In genomic region chr1:6260433-6260934, GRCh38 we compare ENCODE assay signal across 9 cellular contexts. TPM values are rescaled to one million over a fixed set of nuclear protein-coding genes. Genes with fewer than 3 reads are reported as not detected.
DNase-seq lines count a peak whose midpoint lies in the region; ATAC-seq and TF ChIP-seq lines count a peak whose summit lies in the region.
"Had no signal": no experiment of that assay in that cellular context is flagged by ENCODE, and none has a peak within 500 bp of the region (broad histone marks: within the 10 kb centered on the region; RNA-seq: fewer than 3 reads in every experiment).

No MANE protein-coding gene starts in this region.

- H3K27me3 Mint-ChIP-seq in activated CD4-positive, alpha-beta memory T cell treated with anti-CD3 and anti-CD28 coated beads for 36 hours, result peaks cover 17% of the 10 kb centered on the region

- H3K4me3 ChIP-seq in LNCaP clone FGC (ENCODE audit: low read depth, low read length), result peak overlapping the region; percentile 41
- H3K4me3 ChIP-seq in dorsolateral prefrontal cortex, result peak overlapping the region in 58 of 59 donors; percentile 31 to 69 (median 56)

- DNase-seq in NCI-H1436 (lab: John Stamatoyannopoulos, UW), result peak; percentile 20
- DNase-seq in NCI-H1436 treated with DMSO at 0.1 percent for 48 hours (lab: John Stamatoyannopoulos, UW), result no peak
- DNase-seq in LNCaP clone FGC (ENCODE audit: low read depth), result no peak
- DNase-seq in dorsolateral prefrontal cortex, result no peak
- DNase-seq in myocyte (ENCODE audit: low read depth), result peak; percentile 71
- DNase-seq in activated CD4-positive, alpha-beta memory T cell treated with anti-CD3 and anti-CD28 coated beads for 36 hours, result no peak
- no peak for DNase-seq in NCI-H524 treated with DMSO at 0.1 percent for 48 hours (lab: John Stamatoyannopoulos, UW)

- TF ChIP-seq CTCF in LNCaP clone FGC (IDR thresholded peaks at IDR 0.05; ENCODE audit: control insufficient read depth, extremely low read depth, insufficient read depth) (no peak), dorsolateral prefrontal cortex (IDR thresholded peaks at IDR 0.05 in 54 of 56, conservative IDR thresholded peaks at IDR 0.05 in 2 of 56; ENCODE audit: low read depth in 1 of 56, partially characterized antibody in 56 of 56) (no peak)

- H3K27ac Mint-ChIP-seq in activated CD4-positive, alpha-beta memory T cell treated with anti-CD3 and anti-CD28 coated beads for 36 hours, result no peak overlapping the region

- CTCF ChIA-PET in activated CD4-positive, alpha-beta memory T cell treated with anti-CD3 and anti-CD28 coated beads for 36 hours (lab: Charles Lee), result interaction anchor here (0.6 to 1.3 kb wide), 2 partner anchors 14 to 22 kb away, joined by 3 read pairs; no protein-coding TSS in a partner anchor

- H3K36me3 Mint-ChIP-seq in activated CD4-positive, alpha-beta memory T cell treated with anti-CD3 and anti-CD28 coated beads for 36 hours, result no peaks in the 10 kb centered on the region
- H3K36me3 Mint-ChIP-seq: CD4-positive, CD25-positive, alpha-beta regulatory T cell had no signal

- no peak for ATAC-seq in HG02970 (IDR thresholded peaks at IDR 0.05; ENCODE audit: low FRiP score, unreplicated experiment)

- POLR2A ChIA-PET in activated CD4-positive, alpha-beta memory T cell treated with anti-CD3 and anti-CD28 coated beads for 36 hours (lab: Charles Lee), result no interaction called here

- H3K27me3 ChIP-seq in dorsolateral prefrontal cortex, result peaks cover 0 to 32% (median 3%) of the 10 kb centered on the region in 45 donors

- intact Hi-C loops in dorsolateral prefrontal cortex (cut with DNase I), result no loop called here
- intact Hi-C loops in activated CD4-positive, alpha-beta memory T cell treated with anti-CD3 and anti-CD28 coated beads for 36 hours (cut with micrococcal nuclease), result no loop called here

- no peak overlapping the region for H3K4me3 Mint-ChIP-seq in activated CD4-positive, alpha-beta memory T cell treated with anti-CD3 and anti-CD28 coated beads for 36 hours

- H3K9me3 Mint-ChIP-seq in activated CD4-positive, alpha-beta memory T cell treated with anti-CD3 and anti-CD28 coated beads for 36 hours, result no peaks in the 10 kb centered on the region

- peaks cover 6% of the 10 kb centered on the region for H3K4me1 Mint-ChIP-seq in activated CD4-positive, alpha-beta memory T cell treated with anti-CD3 and anti-CD28 coated beads for 36 hours (ENCODE audit: low read depth)

- H3K27ac ChIP-seq in dorsolateral prefrontal cortex, result no peak overlapping the region

RNA-seq across cellular contexts. Expression of gene GPR153, which starts 0.4 kb away (rescaled TPM):
- total RNA-seq in dorsolateral prefrontal cortex (10 to 100 TPM in 68 of 120 experiments, 1 to 10 TPM in 52; 2.3 to 20.2 (median 10.3) TPM), myocyte (192 and 339 TPM in 2 replicates)
- 66.5 TPM for polyA plus RNA-seq in myocyte (2012)
- under 1 TPM; 0.17 to 0.26 TPM for total RNA-seq in activated CD4-positive, alpha-beta memory T cell treated with anti-CD3 and anti-CD28 coated beads for 36 hours
- polyA plus RNA-seq: CD4-positive, CD25-positive, alpha-beta regulatory T cell had no signal

RNA-seq across cellular contexts. Expression of gene HES3, which starts 16.5 kb away (rescaled TPM):
- total RNA-seq in dorsolateral prefrontal cortex (not detected), myocyte (not detected in 2 replicates)
- polyA plus RNA-seq in myocyte (2012), result not detected
- not detected for total RNA-seq in activated CD4-positive, alpha-beta memory T cell treated with anti-CD3 and anti-CD28 coated beads for 36 hours
- total RNA-seq: CD4-positive, CD25-positive, alpha-beta regulatory T cell had no signal
- polyA plus RNA-seq: CD4-positive, CD25-positive, alpha-beta regulatory T cell had no signal

RNA-seq across cellular contexts. Expression of gene ICMT, which starts 24.7 kb away (rescaled TPM):
- total RNA-seq in dorsolateral prefrontal cortex (10 to 100 TPM; 19.9 to 47.2 (median 31.3) TPM), myocyte (180 and 182 TPM in 2 replicates)
- 68.8 TPM for polyA plus RNA-seq in myocyte (2012)
- 10 to 100 TPM; 47.6 to 51.4 TPM for total RNA-seq in activated CD4-positive, alpha-beta memory T cell treated with anti-CD3 and anti-CD28 coated beads for 36 hours

RNA-seq across cellular contexts. Expression of gene RNF207, which starts 54.6 kb away (rescaled TPM):
- total RNA-seq in dorsolateral prefrontal cortex, result 10 to 100 TPM in 118 of 120 experiments, 1 to 10 TPM in 2; 7.4 to 42.1 (median 22.0) TPM
- total RNA-seq in myocyte, result 0.36 and 0.86 TPM in 2 replicates
- 0.54 TPM for polyA plus RNA-seq in myocyte (2012)
- 10 to 100 TPM; 14.7 to 18.4 TPM for total RNA-seq in activated CD4-positive, alpha-beta memory T cell treated with anti-CD3 and anti-CD28 coated beads for 36 hours

Comparison
In these comparisons a context has a peak if more than half of its experiments do, and no peak if none do; other contexts are left out.
1. DNase-seq: peak in NCI-H1436 (single experiment) and myocyte (single experiment); none in NCI-H1436 treated with DMSO at 0.1 percent for 48 hours (single experiment), LNCaP clone FGC (single experiment), dorsolateral prefrontal cortex (0 of 10), activated CD4-positive, alpha-beta memory T cell treated with anti-CD3 and anti-CD28 coated beads for 36 hours (single experiment) and NCI-H524 treated with DMSO at 0.1 percent for 48 hours (single experiment).